Comparison of ENCODE assay signal across 1 cellular context in genomic region chr11:69381681-69382130, GRCh38.
TF ChIP-seq lines count a peak whose summit lies in the region.

No MANE protein-coding gene starts in this region.

TF ChIP-seq in GM12878, 131 proteins besides CTCF, POLR2A, EP300 and RAD21:
- TF ChIP-seq, protein P1, sequence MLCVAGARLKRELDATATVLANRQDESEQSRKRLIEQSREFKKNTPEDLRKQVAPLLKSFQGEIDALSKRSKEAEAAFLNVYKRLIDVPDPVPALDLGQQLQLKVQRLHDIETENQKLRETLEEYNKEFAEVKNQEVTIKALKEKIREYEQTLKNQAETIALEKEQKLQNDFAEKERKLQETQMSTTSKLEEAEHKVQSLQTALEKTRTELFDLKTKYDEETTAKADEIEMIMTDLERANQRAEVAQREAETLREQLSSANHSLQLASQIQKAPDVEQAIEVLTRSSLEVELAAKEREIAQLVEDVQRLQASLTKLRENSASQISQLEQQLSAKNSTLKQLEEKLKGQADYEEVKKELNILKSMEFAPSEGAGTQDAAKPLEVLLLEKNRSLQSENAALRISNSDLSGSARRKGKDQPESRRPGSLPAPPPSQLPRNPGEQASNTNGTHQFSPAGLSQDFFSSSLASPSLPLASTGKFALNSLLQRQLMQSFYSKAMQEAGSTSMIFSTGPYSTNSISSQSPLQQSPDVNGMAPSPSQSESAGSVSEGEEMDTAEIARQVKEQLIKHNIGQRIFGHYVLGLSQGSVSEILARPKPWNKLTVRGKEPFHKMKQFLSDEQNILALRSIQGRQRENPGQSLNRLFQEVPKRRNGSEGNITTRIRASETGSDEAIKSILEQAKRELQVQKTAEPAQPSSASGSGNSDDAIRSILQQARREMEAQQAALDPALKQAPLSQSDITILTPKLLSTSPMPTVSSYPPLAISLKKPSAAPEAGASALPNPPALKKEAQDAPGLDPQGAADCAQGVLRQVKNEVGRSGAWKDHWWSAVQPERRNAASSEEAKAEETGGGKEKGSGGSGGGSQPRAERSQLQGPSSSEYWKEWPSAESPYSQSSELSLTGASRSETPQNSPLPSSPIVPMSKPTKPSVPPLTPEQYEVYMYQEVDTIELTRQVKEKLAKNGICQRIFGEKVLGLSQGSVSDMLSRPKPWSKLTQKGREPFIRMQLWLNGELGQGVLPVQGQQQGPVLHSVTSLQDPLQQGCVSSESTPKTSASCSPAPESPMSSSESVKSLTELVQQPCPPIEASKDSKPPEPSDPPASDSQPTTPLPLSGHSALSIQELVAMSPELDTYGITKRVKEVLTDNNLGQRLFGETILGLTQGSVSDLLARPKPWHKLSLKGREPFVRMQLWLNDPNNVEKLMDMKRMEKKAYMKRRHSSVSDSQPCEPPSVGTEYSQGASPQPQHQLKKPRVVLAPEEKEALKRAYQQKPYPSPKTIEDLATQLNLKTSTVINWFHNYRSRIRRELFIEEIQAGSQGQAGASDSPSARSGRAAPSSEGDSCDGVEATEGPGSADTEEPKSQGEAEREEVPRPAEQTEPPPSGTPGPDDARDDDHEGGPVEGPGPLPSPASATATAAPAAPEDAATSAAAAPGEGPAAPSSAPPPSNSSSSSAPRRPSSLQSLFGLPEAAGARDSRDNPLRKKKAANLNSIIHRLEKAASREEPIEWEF (IDR thresholded peaks at IDR 0.05; ENCODE audit: insufficient replicate concordance, low read depth, low read length): no peak
- TF ChIP-seq, protein P2, sequence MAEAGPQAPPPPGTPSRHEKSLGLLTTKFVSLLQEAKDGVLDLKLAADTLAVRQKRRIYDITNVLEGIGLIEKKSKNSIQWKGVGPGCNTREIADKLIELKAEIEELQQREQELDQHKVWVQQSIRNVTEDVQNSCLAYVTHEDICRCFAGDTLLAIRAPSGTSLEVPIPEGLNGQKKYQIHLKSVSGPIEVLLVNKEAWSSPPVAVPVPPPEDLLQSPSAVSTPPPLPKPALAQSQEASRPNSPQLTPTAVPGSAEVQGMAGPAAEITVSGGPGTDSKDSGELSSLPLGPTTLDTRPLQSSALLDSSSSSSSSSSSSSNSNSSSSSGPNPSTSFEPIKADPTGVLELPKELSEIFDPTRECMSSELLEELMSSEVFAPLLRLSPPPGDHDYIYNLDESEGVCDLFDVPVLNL (IDR thresholded peaks at IDR 0.05; ENCODE audit: low read depth, low read length): no peak
- TF ChIP-seq, protein P3, sequence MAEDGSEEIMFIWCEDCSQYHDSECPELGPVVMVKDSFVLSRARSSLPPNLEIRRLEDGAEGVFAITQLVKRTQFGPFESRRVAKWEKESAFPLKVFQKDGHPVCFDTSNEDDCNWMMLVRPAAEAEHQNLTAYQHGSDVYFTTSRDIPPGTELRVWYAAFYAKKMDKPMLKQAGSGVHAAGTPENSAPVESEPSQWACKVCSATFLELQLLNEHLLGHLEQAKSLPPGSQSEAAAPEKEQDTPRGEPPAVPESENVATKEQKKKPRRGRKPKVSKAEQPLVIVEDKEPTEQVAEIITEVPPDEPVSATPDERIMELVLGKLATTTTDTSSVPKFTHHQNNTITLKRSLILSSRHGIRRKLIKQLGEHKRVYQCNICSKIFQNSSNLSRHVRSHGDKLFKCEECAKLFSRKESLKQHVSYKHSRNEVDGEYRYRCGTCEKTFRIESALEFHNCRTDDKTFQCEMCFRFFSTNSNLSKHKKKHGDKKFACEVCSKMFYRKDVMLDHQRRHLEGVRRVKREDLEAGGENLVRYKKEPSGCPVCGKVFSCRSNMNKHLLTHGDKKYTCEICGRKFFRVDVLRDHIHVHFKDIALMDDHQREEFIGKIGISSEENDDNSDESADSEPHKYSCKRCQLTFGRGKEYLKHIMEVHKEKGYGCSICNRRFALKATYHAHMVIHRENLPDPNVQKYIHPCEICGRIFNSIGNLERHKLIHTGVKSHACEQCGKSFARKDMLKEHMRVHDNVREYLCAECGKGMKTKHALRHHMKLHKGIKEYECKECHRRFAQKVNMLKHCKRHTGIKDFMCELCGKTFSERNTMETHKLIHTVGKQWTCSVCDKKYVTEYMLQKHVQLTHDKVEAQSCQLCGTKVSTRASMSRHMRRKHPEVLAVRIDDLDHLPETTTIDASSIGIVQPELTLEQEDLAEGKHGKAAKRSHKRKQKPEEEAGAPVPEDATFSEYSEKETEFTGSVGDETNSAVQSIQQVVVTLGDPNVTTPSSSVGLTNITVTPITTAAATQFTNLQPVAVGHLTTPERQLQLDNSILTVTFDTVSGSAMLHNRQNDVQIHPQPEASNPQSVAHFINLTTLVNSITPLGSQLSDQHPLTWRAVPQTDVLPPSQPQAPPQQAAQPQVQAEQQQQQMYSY (CRISPR knock-in tag; IDR thresholded peaks at IDR 0.05): no peak
- TF ChIP-seq, protein P4, sequence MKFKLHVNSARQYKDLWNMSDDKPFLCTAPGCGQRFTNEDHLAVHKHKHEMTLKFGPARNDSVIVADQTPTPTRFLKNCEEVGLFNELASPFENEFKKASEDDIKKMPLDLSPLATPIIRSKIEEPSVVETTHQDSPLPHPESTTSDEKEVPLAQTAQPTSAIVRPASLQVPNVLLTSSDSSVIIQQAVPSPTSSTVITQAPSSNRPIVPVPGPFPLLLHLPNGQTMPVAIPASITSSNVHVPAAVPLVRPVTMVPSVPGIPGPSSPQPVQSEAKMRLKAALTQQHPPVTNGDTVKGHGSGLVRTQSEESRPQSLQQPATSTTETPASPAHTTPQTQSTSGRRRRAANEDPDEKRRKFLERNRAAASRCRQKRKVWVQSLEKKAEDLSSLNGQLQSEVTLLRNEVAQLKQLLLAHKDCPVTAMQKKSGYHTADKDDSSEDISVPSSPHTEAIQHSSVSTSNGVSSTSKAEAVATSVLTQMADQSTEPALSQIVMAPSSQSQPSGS (IDR thresholded peaks at IDR 0.05; ENCODE audit: low read length): no peak
- no peak for TF ChIP-seq HCFC1 (IDR thresholded peaks at IDR 0.05; ENCODE audit: low read length)
- TF ChIP-seq ZNF207 (IDR thresholded peaks at IDR 0.05; ENCODE audit: borderline replicate concordance): no peak
- no peak for TF ChIP-seq POU2F2 (IDR thresholded peaks at IDR 0.05; ENCODE audit: borderline replicate concordance, low read depth, low read length)
- TF ChIP-seq FOXK2 (IDR thresholded peaks at IDR 0.05): no peak
- no peak for TF ChIP-seq TARDBP (IDR thresholded peaks at IDR 0.05; ENCODE audit: borderline replicate concordance)
- no peak for TF ChIP-seq YY1 (IDR thresholded peaks at IDR 0.05; ENCODE audit: low read depth, low read length)
- no peak for TF ChIP-seq BHLHE40 (IDR thresholded peaks at IDR 0.05; ENCODE audit: borderline replicate concordance in 1 of 2, low read depth in 2 of 2, low read length in 1 of 2)
- no peak for TF ChIP-seq JUNB (IDR thresholded peaks at IDR 0.05)
- no peak for TF ChIP-seq CHD1 (IDR thresholded peaks at IDR 0.05; ENCODE audit: low read depth, low read length)
- TF ChIP-seq, protein P5, sequence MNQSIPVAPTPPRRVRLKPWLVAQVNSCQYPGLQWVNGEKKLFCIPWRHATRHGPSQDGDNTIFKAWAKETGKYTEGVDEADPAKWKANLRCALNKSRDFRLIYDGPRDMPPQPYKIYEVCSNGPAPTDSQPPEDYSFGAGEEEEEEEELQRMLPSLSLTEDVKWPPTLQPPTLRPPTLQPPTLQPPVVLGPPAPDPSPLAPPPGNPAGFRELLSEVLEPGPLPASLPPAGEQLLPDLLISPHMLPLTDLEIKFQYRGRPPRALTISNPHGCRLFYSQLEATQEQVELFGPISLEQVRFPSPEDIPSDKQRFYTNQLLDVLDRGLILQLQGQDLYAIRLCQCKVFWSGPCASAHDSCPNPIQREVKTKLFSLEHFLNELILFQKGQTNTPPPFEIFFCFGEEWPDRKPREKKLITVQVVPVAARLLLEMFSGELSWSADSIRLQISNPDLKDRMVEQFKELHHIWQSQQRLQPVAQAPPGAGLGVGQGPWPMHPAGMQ (IDR thresholded peaks at IDR 0.05; ENCODE audit: borderline replicate concordance): no peak
- TF ChIP-seq KLF5 (IDR thresholded peaks at IDR 0.05; ENCODE audit: partially characterized antibody): no peak
- TF ChIP-seq IKZF1 (conservative IDR thresholded peaks at IDR 0.05): no peak
- TF ChIP-seq WRNIP1 (IDR thresholded peaks at IDR 0.05; ENCODE audit: borderline replicate concordance, low read depth, low read length): no peak
- no peak for TF ChIP-seq ELK1 (IDR thresholded peaks at IDR 0.05; ENCODE audit: low read depth, low read length)
